1 cellular context compared by ENCODE assay signal in genomic region chr17:35154486-35154885, GRCh38.
TF ChIP-seq lines count a peak whose summit lies in the region.

No MANE protein-coding gene starts in this region.

TF ChIP-seq in H1, 55 proteins besides CTCF, POLR2A, EP300 and RAD21:
- no peak for TF ChIP-seq EZH2 (IDR thresholded peaks at IDR 0.05; ENCODE audit: low read depth, low read length, severe bottlenecking)
- TF ChIP-seq KDM1A (IDR thresholded peaks at IDR 0.05; ENCODE audit: borderline replicate concordance, low read length): no peak
- TF ChIP-seq FOSL1 (IDR thresholded peaks at IDR 0.05; ENCODE audit: insufficient read depth, low read depth, low read length): no peak
- no peak for TF ChIP-seq SIN3A (conservative IDR thresholded peaks at IDR 0.05 in 1 of 2, IDR thresholded peaks at IDR 0.05 in 1 of 2; ENCODE audit: low read depth in 1 of 2, low read length in 2 of 2)
- no peak for TF ChIP-seq POLR2AphosphoS5 (IDR thresholded peaks at IDR 0.05; ENCODE audit: low read depth, low read length)
- TF ChIP-seq TEAD4 (IDR thresholded peaks at IDR 0.05; ENCODE audit: low read depth, low read length): no peak
- no peak for TF ChIP-seq RFX5 (IDR thresholded peaks at IDR 0.05; ENCODE audit: borderline replicate concordance, low read depth, low read length)
- no peak for TF ChIP-seq KDM5A (IDR thresholded peaks at IDR 0.05; ENCODE audit: low read length)
- no peak for TF ChIP-seq KDM4A (IDR thresholded peaks at IDR 0.05; ENCODE audit: low read depth, low read length, severe bottlenecking)
- no peak for TF ChIP-seq USF2 (IDR thresholded peaks at IDR 0.05; ENCODE audit: low read length)
- no peak for TF ChIP-seq CHD2 (IDR thresholded peaks at IDR 0.05; ENCODE audit: low read length)
- TF ChIP-seq CBX5 (IDR thresholded peaks at IDR 0.05; ENCODE audit: low read depth, low read length): no peak
